ENCODE assay signal across 2 cellular contexts in genomic region chr13:52847322-52847681, GRCh38.
TF ChIP-seq lines count a peak whose summit lies in the region.

No MANE protein-coding gene starts in this region.

TF ChIP-seq in GM23338, 12 proteins besides CTCF, POLR2A, EP300 and RAD21:
- no peak for TF ChIP-seq REST (IDR thresholded peaks at IDR 0.05; ENCODE audit: unreplicated experiment)
- peak; percentile 67 for TF ChIP-seq EZH2 (IDR thresholded peaks at IDR 0.05; ENCODE audit: low read depth, unreplicated experiment)

TF ChIP-seq in WTC11, 78 proteins besides CTCF, POLR2A, EP300 and RAD21 (continued from another document):
- TF ChIP-seq ATF6 (CRISPR knock-in tag; IDR thresholded peaks at IDR 0.05) (no peak), ETV6 (CRISPR knock-in tag; IDR thresholded peaks at IDR 0.05) (no peak; the same call in 1 of the 2 replicates), AFF4 (CRISPR knock-in tag; IDR thresholded peaks at IDR 0.05; ENCODE audit: borderline replicate concordance) (no peak), ZMAT4 (CRISPR knock-in tag; IDR thresholded peaks at IDR 0.05) (no peak), ZNF232 (CRISPR knock-in tag; IDR thresholded peaks at IDR 0.05) (no peak), ZNF263 (CRISPR knock-in tag; IDR thresholded peaks at IDR 0.05; ENCODE audit: low read depth) (no peak), E2F5 (CRISPR knock-in tag; IDR thresholded peaks at IDR 0.05) (no peak), ERG (CRISPR knock-in tag; IDR thresholded peaks at IDR 0.05) (no peak), HMGXB4 (CRISPR knock-in tag; IDR thresholded peaks at IDR 0.05) (peak; percentile 39), NFATC4 (CRISPR knock-in tag; IDR thresholded peaks at IDR 0.05) (no peak), ZNF416 (CRISPR knock-in tag; IDR thresholded peaks at IDR 0.05) (no peak)
TF ChIP-seq in WTC11: peak in this region for 2.
